Comparison of ENCODE assay signal across 23 cellular contexts in the genomic region with DNA sequence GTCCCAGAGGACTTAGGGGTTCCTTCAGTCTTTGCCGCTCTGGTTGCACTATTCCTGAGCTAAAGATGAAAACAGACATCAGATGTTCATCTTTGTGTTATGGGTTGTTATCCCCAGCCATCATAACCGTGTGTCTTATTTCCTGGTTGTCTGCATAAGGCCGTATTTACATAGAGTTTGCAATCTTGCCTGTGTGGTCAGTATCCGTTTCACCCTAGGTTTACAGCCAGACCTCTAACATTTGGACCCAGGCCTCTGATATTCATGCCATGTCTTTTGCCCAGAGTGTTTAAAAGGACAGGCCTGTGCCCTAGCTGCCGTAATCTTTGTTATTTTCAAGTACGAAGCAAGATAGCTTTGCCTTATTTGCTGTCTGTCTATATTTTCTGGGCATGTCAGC.
"Had no signal": no experiment of that assay in that cellular context is flagged by ENCODE, and none has a peak within 500 bp of the region (broad histone marks: within the 10 kb centered on the region; RNA-seq: fewer than 3 reads in every experiment).

No MANE protein-coding gene starts in this region.

- H3K27me3 ChIP-seq: body of pancreas, heart right ventricle, pancreas, transverse colon, vagina had no signal

- DNase-seq: activated CD4-positive, alpha-beta T cell treated with anti-CD3 and anti-CD28 coated beads for 48 hours; activated CD8-positive, alpha-beta memory T cell treated with anti-CD3 and anti-CD28 coated beads, Interleukin-2, amount 50 U/mL, for 48 hours; activated gamma-delta T cell; activated T-cell treated with anti-CD3 and anti-CD28 coated beads, Interleukin-2, amount 50 U/mL, for 72 hours; amygdala; body of pancreas; central memory CD4-positive, alpha-beta T cell; effector CD4-positive, alpha-beta T cell; foreskin fibroblast; heart right ventricle; left cardiac atrium; naive thymus-derived CD4-positive, alpha-beta T cell; pancreas; retina; stimulated activated CD4-positive, alpha-beta T cell treated with anti-CD3 and anti-CD28 coated beads, Interleukin-2, amount 100 ng/mL, for 48 hours; T-helper 2 cell; transverse colon had no signal

- H3K36me3 ChIP-seq: pancreas, transverse colon, vagina had no signal

- H3K27ac Mint-ChIP-seq: activated naive CD8-positive, alpha-beta T cell; activated T-cell treated with anti-CD3 and anti-CD28 coated beads, Interleukin-2, amount 50 U/mL, for 72 hours; WTC11 had no signal

- H3K36me3 Mint-ChIP-seq: WTC11 had no signal

- H3K4me3 Mint-ChIP-seq: activated naive CD8-positive, alpha-beta T cell; activated T-cell treated with anti-CD3 and anti-CD28 coated beads, Interleukin-2, amount 50 U/mL, for 72 hours; stimulated activated memory B cell treated with anti-CD40 and anti-IgM and Interleukin-4, amounts not matched to agents 10 μg/mL and 1 μg/mL and 100 μg/mL, for 72 hours; WTC11 had no signal

- H3K4me1 ChIP-seq: vagina had no signal

- H3K4me1 Mint-ChIP-seq: WTC11 had no signal

- H3K9me3 ChIP-seq: body of pancreas, heart right ventricle, pancreas, transverse colon, vagina had no signal

- H3K9me3 Mint-ChIP-seq: activated T-cell treated with anti-CD3 and anti-CD28 coated beads, Interleukin-2, amount 50 U/mL, for 72 hours; naive thymus-derived CD4-positive, alpha-beta T cell; stimulated activated memory B cell treated with anti-CD40 and anti-IgM and Interleukin-4, amounts not matched to agents 10 μg/mL and 1 μg/mL and 100 μg/mL, for 72 hours; WTC11 had no signal

- H3K4me3 ChIP-seq: body of pancreas, coronary artery, heart right ventricle, lung, pancreas, transverse colon, vagina had no signal

- ATAC-seq: activated T-cell treated with anti-CD3 and anti-CD28 coated beads, Interleukin-2, amount 50 U/mL, for 72 hours; body of pancreas; WTC11 had no signal

- H3K27ac ChIP-seq: coronary artery, pancreas, transverse colon, vagina had no signal

- H3K27me3 Mint-ChIP-seq: activated naive CD8-positive, alpha-beta T cell; naive thymus-derived CD4-positive, alpha-beta T cell; stimulated activated memory B cell treated with anti-CD40 and anti-IgM and Interleukin-4, amounts not matched to agents 10 μg/mL and 1 μg/mL and 100 μg/mL, for 72 hours had no signal
